ENCODE assay signal across 11 cellular contexts in genomic region chr1:110176299-110176956, GRCh38. TPM values are rescaled to one million over a fixed set of nuclear protein-coding genes. Genes with fewer than 3 reads are reported as not detected.
DNase-seq lines count a peak whose midpoint lies in the region; ATAC-seq and TF ChIP-seq lines count a peak whose summit lies in the region.
"Had no signal": no experiment of that assay in that cellular context is flagged by ENCODE, and none has a peak within 500 bp of the region (broad histone marks: within the 10 kb centered on the region; RNA-seq: fewer than 3 reads in every experiment).

No MANE protein-coding gene starts in this region.

- H3K27me3 ChIP-seq in gastroesophageal sphincter (no peaks in the 10 kb centered on the region), PC-3 (ENCODE audit: low read length) (peaks cover 49% of the 10 kb centered on the region), spleen (replicated peaks in 1 of 7) (peaks cover 0 to 15% (median 0%) of the 10 kb centered on the region in 7 donors)

- H2AFZ ChIP-seq in PC-3 (ENCODE audit: low read length) = no peak overlapping the region

- no peak overlapping the region for H3K4me2 ChIP-seq in PC-3 (ENCODE audit: low read length)

- 63 to 90% methylated on average over 2 to 4 of the region's 9 CpGs for WGBS in gastroesophageal sphincter (ENCODE audit: low coverage in 1 of 2), 2 donors
- 39 to 51% (median 45%) methylated on average over 8 to 9 of the region's 9 CpGs for WGBS in spleen, 5 donors

- no peak overlapping the region for H3K9ac ChIP-seq in PC-3 (ENCODE audit: low read length)

- TF ChIP-seq CTCF in gastroesophageal sphincter (IDR thresholded peaks at IDR 0.05) = no peak
- TF ChIP-seq CTCF in PC-3 (conservative IDR thresholded peaks at IDR 0.05; ENCODE audit: low read depth, low read length) = no peak
- no peak for TF ChIP-seq CTCF in spleen (IDR thresholded peaks at IDR 0.05 in 8 of 11, conservative IDR thresholded peaks at IDR 0.05 in 3 of 11)

- H3K9me2 ChIP-seq in PC-3 (replicated peaks; ENCODE audit: low read length) = no peaks in the 10 kb centered on the region

- H3F3A ChIP-seq in PC-3 (ENCODE audit: low read length, unreplicated experiment) = no peaks in the 10 kb centered on the region

- peak; percentile 17 to 61 for DNase-seq in NCI-H524 (lab: John Stamatoyannopoulos, UW)
- DNase-seq in NCI-H524 treated with DMSO at 0.1 percent for 48 hours (lab: John Stamatoyannopoulos, UW) = no peak
- DNase-seq in NCI-H748 treated with DMSO at 0.1 percent for 48 hours (lab: John Stamatoyannopoulos, UW) = peak; percentile 60
- peak; percentile 83 for DNase-seq in ureter (ENCODE audit: low spot score)
- no peak for DNase-seq in PC-3
- DNase-seq in spleen = no peak
- DNase-seq: NCI-H1930 had no signal

- H3K27ac ChIP-seq in gastroesophageal sphincter = no peak overlapping the region
- no peak overlapping the region for H3K27ac ChIP-seq in PC-3 (ENCODE audit: low read length)
- H3K27ac ChIP-seq in spleen = no peak overlapping the region
- H3K27ac ChIP-seq: neutrophil had no signal

- H3K79me2 ChIP-seq in PC-3 (ENCODE audit: low read length) = no peaks in the 10 kb centered on the region

- no TSS peak for BruUV-seq in PC-3 (replicated peaks; lab: Mats Ljungman, UMichigan)

- intact Hi-C loops in PC-3 (cut with micrococcal nuclease) (no loop called here), spleen (cut with DNase I; ENCODE audit: low total_unique reads) (no loop called here)

- TF ChIP-seq POLR2A in gastroesophageal sphincter (IDR thresholded peaks at IDR 0.05) = no peak
- no peak for TF ChIP-seq POLR2A in spleen (IDR thresholded peaks at IDR 0.05)

- TF ChIP-seq EP300 in gastroesophageal sphincter (IDR thresholded peaks at IDR 0.05) = no peak

- H4K20me1 ChIP-seq in PC-3 (ENCODE audit: low read length) = no peaks in the 10 kb centered on the region

- H3K4me1 ChIP-seq in gastroesophageal sphincter (peaks cover 0 to 10% (median 0%) of the 10 kb centered on the region in 3 donors), PC-3 (ENCODE audit: insufficient read depth, low read length) (no peaks in the 10 kb centered on the region), spleen (no peaks in the 10 kb centered on the region)

- no peak overlapping the region for H3K4me3 ChIP-seq in gastroesophageal sphincter
- no peak overlapping the region for H3K4me3 ChIP-seq in PC-3 (ENCODE audit: low read length)
- no peak overlapping the region for H3K4me3 ChIP-seq in spleen

- ATAC-seq in gastroesophageal sphincter = peak; percentile 30
- no peak for ATAC-seq in GM21447 (IDR thresholded peaks at IDR 0.05; ENCODE audit: unreplicated experiment)
- no peak for ATAC-seq in PC-3
- ATAC-seq: activated T-helper 17 cell treated with anti-CD3 and anti-CD28 coated beads, Interleukin-2, amount 50 U/mL, for 72 hours had no signal

- POLR2A ChIA-PET in PC-3 (lab: Charles Lee; ENCODE audit: unreplicated experiment) = no interaction called here

- H3K36me3 ChIP-seq in gastroesophageal sphincter (no peaks in the 10 kb centered on the region), PC-3 (ENCODE audit: low read depth, low read length) (no peaks in the 10 kb centered on the region), spleen (no peaks in the 10 kb centered on the region)
- H3K36me3 ChIP-seq: neutrophil had no signal

- H3K9me3 ChIP-seq in gastroesophageal sphincter (no peaks in the 10 kb centered on the region), PC-3 (ENCODE audit: low read length) (no peaks in the 10 kb centered on the region), spleen (peaks cover 0 to 7% (median 0%) of the 10 kb centered on the region in 8 donors)
- H3K9me3 ChIP-seq: neutrophil had no signal

- CTCF ChIA-PET in PC-3 (lab: Charles Lee) = no interaction called here

RNA-seq across cellular contexts. Expression of gene SLC6A17, which starts 26.1 kb away (rescaled TPM):
- 1 to 10 TPM in 2 of 4 donors, under 1 TPM in 2; under 0.01 to 1.7 (median 0.91) TPM for total RNA-seq in gastroesophageal sphincter
- not detected for total RNA-seq in ureter
- not detected in 2 replicates for total RNA-seq in PC-3 (2014; rRNA removed)
- not detected for total RNA-seq in spleen
- under 1 TPM in 2 of 3 donors, not detected in 1; under 0.01 to 0.02 TPM for polyA plus RNA-seq in spleen
- total RNA-seq: activated T-helper 17 cell treated with anti-CD3 and anti-CD28 coated beads, Interleukin-2, amount 50 U/mL, for 72 hours had no signal

RNA-seq across cellular contexts. Expression of gene KCNC4, which starts 33.7 kb away (rescaled TPM):
- total RNA-seq in gastroesophageal sphincter = 10 to 100 TPM in 3 of 4 donors, 1 to 10 TPM in 1; 9.0 to 16.0 (median 13.4) TPM
- total RNA-seq in ureter = 5.2 TPM
- total RNA-seq in PC-3 (2014; rRNA removed) = 1.6 and 3.6 TPM in 2 replicates
- 10 to 100 TPM in 5 of 7 donors, 1 to 10 TPM in 2; 9.8 to 22.1 (median 14.8) TPM for total RNA-seq in spleen
- 1 to 10 TPM; 1.4 to 3.7 (median 2.1) TPM for polyA plus RNA-seq in spleen

Comparison
In these comparisons a context has a peak if more than half of its experiments do, and no peak if none do; other contexts are left out.
1. DNase-seq: peak in NCI-H524 (2 of 2), NCI-H748 treated with DMSO at 0.1 percent for 48 hours (single experiment) and ureter (single experiment); none in NCI-H524 treated with DMSO at 0.1 percent for 48 hours (single experiment), PC-3 (single experiment) and spleen (single experiment).